26 cellular contexts compared by ENCODE assay signal in the genomic region with DNA sequence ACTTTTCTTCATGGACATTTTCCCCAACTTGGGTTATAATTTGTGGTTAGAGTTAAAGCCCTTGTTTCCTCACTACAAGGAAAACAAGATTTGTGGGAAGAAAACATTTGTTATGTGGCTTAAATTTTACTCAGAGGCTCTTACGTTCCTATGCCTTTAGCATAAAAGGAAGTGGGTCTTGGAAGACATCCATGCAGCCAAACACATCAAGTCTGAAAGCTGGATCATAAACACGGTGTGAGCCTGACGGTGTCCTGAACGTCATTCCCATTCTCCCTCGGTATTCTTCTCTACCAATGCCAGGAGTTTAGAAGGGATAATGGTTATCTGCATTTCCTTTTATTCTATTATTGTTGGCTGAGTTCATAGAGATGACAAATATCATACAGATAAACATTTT.
DNase-seq lines count a peak whose midpoint lies in the region; TF ChIP-seq lines count a peak whose summit lies in the region.
"Had no signal": no experiment of that assay in that cellular context is flagged by ENCODE, and none has a peak within 500 bp of the region (broad histone marks: within the 10 kb centered on the region; RNA-seq: fewer than 3 reads in every experiment).

No MANE protein-coding gene starts in this region.

- H3K9me3 Mint-ChIP-seq in MCF 10A (ENCODE audit: unreplicated experiment), result peaks cover 11% of the 10 kb centered on the region

- H3K4me3 Mint-ChIP-seq in MCF 10A (ENCODE audit: unreplicated experiment), result no peak overlapping the region
- H3K4me3 Mint-ChIP-seq: activated CD8-positive, alpha-beta T cell treated with anti-CD3 and anti-CD28 coated beads, Interleukin-2, amount 10 ng/mL, durations not matched to agents 7 days and 5 days; T-cell had no signal

- no peaks in the 10 kb centered on the region for H3K36me3 Mint-ChIP-seq in MCF 10A (ENCODE audit: insufficient read depth, unreplicated experiment)
- H3K36me3 Mint-ChIP-seq: T-cell had no signal

- TF ChIP-seq CTCF in MCF 10A (IDR thresholded peaks at IDR 0.05; ENCODE audit: unreplicated experiment), result no peak
- TF ChIP-seq CTCF in breast epithelium (IDR thresholded peaks at IDR 0.05), result no peak
- no peak for TF ChIP-seq CTCF in astrocyte of the cerebellum (IDR thresholded peaks at IDR 0.05; ENCODE audit: low read depth, low read length, missing control alignments)
- TF ChIP-seq CTCF in fibroblast of the aortic adventitia (IDR thresholded peaks at IDR 0.05; ENCODE audit: insufficient read depth, low read length), result no peak

- no peaks in the 10 kb centered on the region for H3K36me3 ChIP-seq in breast epithelium
- no peaks in the 10 kb centered on the region for H3K36me3 ChIP-seq in stomach smooth muscle (ENCODE audit: control insufficient read depth in 2 of 2, insufficient read depth in 2 of 2, low read length in 2 of 2)
- H3K36me3 ChIP-seq: BE2C, esophagus muscularis mucosa, neutrophil, suprapubic skin had no signal

- H3K4me1 ChIP-seq in breast epithelium (no peaks in the 10 kb centered on the region), stomach smooth muscle (ENCODE audit: control insufficient read depth, insufficient read depth, low read length) (no peaks in the 10 kb centered on the region)
- H3K4me1 ChIP-seq: BE2C, suprapubic skin had no signal

- CTCF ChIA-PET in MCF 10A (lab: Yijun Ruan, JAX), result no interaction called here

- no peak overlapping the region for H3K27ac Mint-ChIP-seq in MCF 10A (ENCODE audit: low read depth, unreplicated experiment)
- H3K27ac Mint-ChIP-seq: activated CD8-positive, alpha-beta T cell treated with anti-CD3 and anti-CD28 coated beads, Interleukin-2, amount 10 ng/mL, durations not matched to agents 7 days and 5 days; progenitor cell of endocrine pancreas; T-cell had no signal

- no peak overlapping the region for H3K9ac ChIP-seq in stomach smooth muscle (ENCODE audit: low read length in 2 of 2)

- H3K27me3 ChIP-seq in breast epithelium (peaks cover 0 to 3% of the 10 kb centered on the region in 2 donors), stomach smooth muscle (ENCODE audit: control insufficient read depth in 1 of 2, insufficient read depth in 2 of 2, low read length in 2 of 2) (no peaks in the 10 kb centered on the region)
- H3K27me3 ChIP-seq: BE2C, esophagus muscularis mucosa, neutrophil, suprapubic skin had no signal

- no peak overlapping the region for H3K27ac ChIP-seq in breast epithelium
- peak overlapping the region; percentile 18 for H3K27ac ChIP-seq in stomach smooth muscle (ENCODE audit: low read length)
- H3K27ac ChIP-seq: coronary artery, esophagus muscularis mucosa, neutrophil, PC-9, suprapubic skin had no signal

- peaks cover 0 to 10% of the 10 kb centered on the region in 2 donors for H3K9me3 ChIP-seq in breast epithelium
- H3K9me3 ChIP-seq in stomach smooth muscle (ENCODE audit: control insufficient read depth in 2 of 2, low read length in 2 of 2), result peaks cover 0 to 6% of the 10 kb centered on the region in 2 donors
- H3K9me3 ChIP-seq: BE2C, esophagus muscularis mucosa, neutrophil had no signal

- TF ChIP-seq POLR2A in breast epithelium (IDR thresholded peaks at IDR 0.05), result no peak

- intact Hi-C loops in MCF 10A (cut with micrococcal nuclease), result no loop called here
- intact Hi-C loops in breast epithelium (cut with DNase I; ENCODE audit: low total_unique reads), result no loop called here

- BruUV-seq in MCF 10A (replicated peaks; lab: Mats Ljungman, UMichigan), result no TSS peak

- no peaks in the 10 kb centered on the region for H3K27me3 Mint-ChIP-seq in MCF 10A (ENCODE audit: insufficient read depth, unreplicated experiment)
- H3K27me3 Mint-ChIP-seq: T-cell had no signal

- in situ Hi-C loops in astrocyte of the cerebellum (cut with HindIII; ENCODE audit: low sequenced_read_pairs), result no loop called here

- H3K4me3 ChIP-seq in breast epithelium, result no peak overlapping the region
- no peak overlapping the region for H3K4me3 ChIP-seq in astrocyte of the cerebellum (ENCODE audit: low read depth, low read length)
- no peak overlapping the region for H3K4me3 ChIP-seq in fibroblast of the aortic adventitia (ENCODE audit: low read depth, low read length)
- peak overlapping the region; percentile 8 to 18 for H3K4me3 ChIP-seq in stomach smooth muscle (ENCODE audit: low read length in 2 of 2)
- H3K4me3 ChIP-seq: coronary artery, esophagus muscularis mucosa, lung, PC-9, smooth muscle cell, suprapubic skin had no signal

- H3K4me1 Mint-ChIP-seq in MCF 10A (ENCODE audit: insufficient read depth, unreplicated experiment), result peaks cover 15% of the 10 kb centered on the region
- H3K4me1 Mint-ChIP-seq: T-cell had no signal

- DNase-seq in MCF 10A (ENCODE audit: unreplicated experiment) (peak; percentile 11), breast epithelium (ENCODE audit: low spot score in 2 of 2) (no peak), astrocyte of the cerebellum (ENCODE audit: low read depth) (peak; percentile 32), fibroblast of the aortic adventitia (ENCODE audit: low read depth) (peak; percentile 46), NCI-H526 (lab: John Stamatoyannopoulos, UW) (no peak), NCI-H1092 (lab: John Stamatoyannopoulos, UW) (no peak), SW 1271 (lab: John Stamatoyannopoulos, UW) (no peak)
- DNase-seq: activated CD8-positive, alpha-beta T cell treated with anti-CD3 and anti-CD28 coated beads, Interleukin-2, amount 10 ng/mL, durations not matched to agents 7 days and 5 days; activated effector memory CD4-positive, alpha-beta T cell treated with anti-CD3 and anti-CD28 coated beads, Interleukin-2, amount 50 U/mL, for 16 hours; BE2C; GOT3; NCI-H1417; NCI-H2081 treated with DMSO at 0.1 percent for 48 hours; NK-92 treated with Interleukin-12 subunit alpha and Interleukin-12 subunit beta, amount 100 ng/mL, for 24 hours; PC-9; SHP77 treated with DMSO at 0.1 percent for 48 hours; stimulated activated CD4-positive, alpha-beta T cell treated with anti-CD3 and anti-CD28 coated beads, Interleukin-2, amount 100 ng/mL, for 24 hours; T-cell had no signal

- POLR2A ChIA-PET in MCF 10A (lab: Yijun Ruan, JAX), result no interaction called here

Comparison
In these comparisons a context has a peak if more than half of its experiments do, and no peak if none do; other contexts are left out.
1. DNase-seq: peak in MCF 10A (single experiment), astrocyte of the cerebellum (single experiment) and fibroblast of the aortic adventitia (single experiment); none in breast epithelium (0 of 2), NCI-H526 (0 of 2), NCI-H1092 (single experiment) and SW 1271 (0 of 2).
2. H3K4me3 ChIP-seq: peak in stomach smooth muscle (2 of 2); none in breast epithelium (0 of 3), astrocyte of the cerebellum (single experiment) and fibroblast of the aortic adventitia (single experiment).